8 cellular contexts compared by ENCODE assay signal in genomic region chr3:52197499-52197841, GRCh38. TPM values are rescaled to one million over a fixed set of nuclear protein-coding genes. Genes with fewer than 3 reads are reported as not detected.
DNase-seq lines count a peak whose midpoint lies in the region; ATAC-seq, FAIRE-seq and TF ChIP-seq lines count a peak whose summit lies in the region.

No MANE protein-coding gene starts in this region.

- CTCF ChIA-PET in BJ (lab: Yijun Ruan, JAX) (interaction anchor here (1.0 to 1.9 kb wide), 6 partner anchors 10 to 81 kb away, joined by 3 to 7 read pairs (median 4); partner anchors contain the start of genes POC1A, TWF2 and WDR82), IMR-90 (lab: Yijun Ruan, JAX) (no interaction called here)
- CTCF ChIA-PET in naive thymus-derived CD4-positive, alpha-beta T cell (lab: Charles Lee) = interaction anchor here (1.2 to 1.4 kb wide), 2 partner anchors 23 to 215 kb away, joined by 4 to 5 read pairs; no protein-coding TSS in a partner anchor

- H3K79me1 ChIP-seq in IMR-90 (ENCODE audit: low read depth in 1 of 2, low read length in 2 of 2) = peaks cover 16 to 49% of the 10 kb centered on the region in 2 experiments

- H4K20me1 ChIP-seq in IMR-90 (ENCODE audit: insufficient read depth, low read length) = peaks cover 10% of the 10 kb centered on the region

- peak overlapping the region; percentile 97 for H2AFZ ChIP-seq in IMR-90 (replicated peaks; ENCODE audit: low read length, poor library complexity)

- peak overlapping the region; percentile 37 for H3K9ac ChIP-seq in IMR-90 (ENCODE audit: low read depth, low read length)
- peak overlapping the region; percentile 67 to 95 for H3K9ac ChIP-seq in colonic mucosa (ENCODE audit: low read depth in 2 of 2, low read length in 2 of 2)

- BruUV-seq in IMR-90 (replicated peaks; lab: Mats Ljungman, UMichigan) = no TSS peak

- TF ChIP-seq RAD21 in IMR-90 (IDR thresholded peaks at IDR 0.05; ENCODE audit: low read length) = no peak

- H3K27me3 Mint-ChIP-seq in naive thymus-derived CD4-positive, alpha-beta T cell = peaks cover 0 to 1% (median 0%) of the 10 kb centered on the region in 5 donors

- H3K4me3 ChIP-seq in BJ (ENCODE audit: low read depth, low read length) = peak overlapping the region; percentile 95
- H3K4me3 ChIP-seq in IMR-90 (ENCODE audit: insufficient read depth, low read depth, low read length) = peak overlapping the region; percentile 22
- H3K4me3 ChIP-seq in colonic mucosa = peak overlapping the region; percentile 70
- peak overlapping the region; percentile 80 for H3K4me3 ChIP-seq in naive thymus-derived CD4-positive, alpha-beta T cell (ENCODE audit: low read length)

- peak overlapping the region; percentile 65 for H3K27ac ChIP-seq in IMR-90 (ENCODE audit: insufficient read depth, low read length)
- H3K27ac ChIP-seq in colonic mucosa = peak overlapping the region; percentile 84
- H3K27ac ChIP-seq in naive thymus-derived CD4-positive, alpha-beta T cell (ENCODE audit: low read depth, low read length) = peak overlapping the region; percentile 94

- H3K4ac ChIP-seq in IMR-90 (ENCODE audit: low read depth, low read length) = peak overlapping the region; percentile 98

- H3K36me3 ChIP-seq in BJ (ENCODE audit: control insufficient read depth, insufficient read depth, low read length) (peaks cover 6% of the 10 kb centered on the region), IMR-90 (ENCODE audit: control insufficient read depth, insufficient read depth, low read length) (peaks cover 11% of the 10 kb centered on the region), colonic mucosa (peaks cover 5% of the 10 kb centered on the region)
- H3K36me3 ChIP-seq in naive thymus-derived CD4-positive, alpha-beta T cell (ENCODE audit: control insufficient read depth in 2 of 3, insufficient read depth in 3 of 3, low read length in 3 of 3) = peaks cover 0 to 17% (median 0%) of the 10 kb centered on the region in 3 experiments

- H3K4me1 Mint-ChIP-seq in naive thymus-derived CD4-positive, alpha-beta T cell = peaks cover 30 to 53% (median 48%) of the 10 kb centered on the region in 7 donors

- peak overlapping the region; percentile 85 for H2BK120ac ChIP-seq in IMR-90 (ENCODE audit: low read depth, low read length)

- H3K36me3 Mint-ChIP-seq in naive thymus-derived CD4-positive, alpha-beta T cell = peaks cover 0 to 25% (median 10%) of the 10 kb centered on the region in 5 donors

- H3K4me2 ChIP-seq in IMR-90 (ENCODE audit: low read depth, low read length) = peak overlapping the region; percentile 81

- H2BK20ac ChIP-seq in IMR-90 (ENCODE audit: low read depth, low read length) = peak overlapping the region; percentile 81

- FAIRE-seq in D721Med (lab: Jason Lieb, UNC) = no peak

- H4K8ac ChIP-seq in IMR-90 (ENCODE audit: low read depth in 2 of 2, low read length in 2 of 2) = peak overlapping the region; percentile 84 to 96

- POLR2A ChIA-PET in BJ (lab: Charles Lee) (interaction anchor here (0.6 kb wide), 1 partner anchor 92 kb away, joined by 3 read pairs; no protein-coding TSS in a partner anchor), IMR-90 (lab: Charles Lee; ENCODE audit: unreplicated experiment) (interaction anchor here (0.6 kb wide), 1 partner anchor 1915 kb away, joined by 3 read pairs; no protein-coding TSS in a partner anchor)
- POLR2A ChIA-PET in naive thymus-derived CD4-positive, alpha-beta T cell (lab: Charles Lee) = interaction anchor here (0.7 to 1.7 kb wide), 9 partner anchors 19 to 223 kb away, joined by 3 to 8 read pairs (median 3); partner anchors contain the start of genes ABHD14A, DUSP7 and POC1A

- peak overlapping the region; percentile 96 for H2AK9ac ChIP-seq in IMR-90 (replicated peaks; ENCODE audit: low read depth, low read length, poor library complexity)

- H2AK5ac ChIP-seq in IMR-90 (ENCODE audit: low read depth, low read length) = peak overlapping the region; percentile 93

- peak overlapping the region; percentile 96 for H4K91ac ChIP-seq in IMR-90 (ENCODE audit: insufficient read depth, low read depth, low read length)

- TF ChIP-seq POLR2A in IMR-90 (IDR thresholded peaks at IDR 0.05; ENCODE audit: low read depth, low read length) = no peak

- intact Hi-C loops in IMR-90 (cut with micrococcal nuclease) = loop anchor here (2.0 to 5.0 kb wide), 3 partner anchors 45 to 255 kb away; partner anchors contain the start of genes PARP3, POC1A and RPL29
- intact Hi-C loops in colonic mucosa (cut with DNase I) = no loop called here
- intact Hi-C loops in naive thymus-derived CD4-positive, alpha-beta T cell (cut with micrococcal nuclease) = loop anchor here (5.0 kb wide), 4 partner anchors 140 to 220 kb away; partner anchors contain the start of genes ABHD14A (in 1 of the 2), DUSP7 (in 1 of the 2) and RPL29 (in 1 of the 2)

- peak overlapping the region; percentile 95 for H3K14ac ChIP-seq in IMR-90 (replicated peaks; ENCODE audit: low read depth, low read length)

- peaks cover 32% of the 10 kb centered on the region for H3K9me1 ChIP-seq in IMR-90 (ENCODE audit: insufficient read depth, low read length)

- H3K23ac ChIP-seq in IMR-90 (ENCODE audit: low read depth, low read length) = peak overlapping the region; percentile 78; the same call in 1 of the 2 replicates

- H3K9me3 Mint-ChIP-seq in naive thymus-derived CD4-positive, alpha-beta T cell = no peaks in the 10 kb centered on the region

- H4K5ac ChIP-seq in IMR-90 (ENCODE audit: low read depth, low read length) = peak overlapping the region; percentile 94

- peak overlapping the region; percentile 0; the same call in 1 of the 2 replicates for H3K56ac ChIP-seq in IMR-90 (ENCODE audit: extremely low read depth, insufficient read depth, low read length)

- ATAC-seq in IMR-90 (ENCODE audit: low read depth) (no peak), GM19035 (IDR thresholded peaks at IDR 0.05; ENCODE audit: unreplicated experiment) (no peak), GM18867 (IDR thresholded peaks at IDR 0.05; ENCODE audit: unreplicated experiment) (no peak)
- no peak for ATAC-seq in naive thymus-derived CD4-positive, alpha-beta T cell

- H3K27me3 ChIP-seq in BJ (ENCODE audit: control insufficient read depth, insufficient read depth, low read length) (no peaks in the 10 kb centered on the region), IMR-90 (ENCODE audit: control insufficient read depth, insufficient read depth, low read length) (no peaks in the 10 kb centered on the region), colonic mucosa (no peaks in the 10 kb centered on the region)
- no peaks in the 10 kb centered on the region for H3K27me3 ChIP-seq in naive thymus-derived CD4-positive, alpha-beta T cell (ENCODE audit: control insufficient read depth in 2 of 2, insufficient read depth in 2 of 2, low read length in 2 of 2)

- no peaks in the 10 kb centered on the region for H3K9me3 ChIP-seq in IMR-90 (ENCODE audit: control insufficient read depth, insufficient read depth, low read length)
- no peaks in the 10 kb centered on the region for H3K9me3 ChIP-seq in colonic mucosa
- H3K9me3 ChIP-seq in naive thymus-derived CD4-positive, alpha-beta T cell (ENCODE audit: control insufficient read depth in 2 of 3, low read length in 3 of 3) = no peaks in the 10 kb centered on the region

- DNase-seq in BJ (ENCODE audit: low read depth) (no peak), IMR-90 (no peak), colonic mucosa (no peak), D721Med (ENCODE audit: insufficient read length, low spot score) (no peak), medulla oblongata (ENCODE audit: extremely low spot score) (no peak)
- DNase-seq in naive thymus-derived CD4-positive, alpha-beta T cell = no peak

- H3K18ac ChIP-seq in IMR-90 (ENCODE audit: low read depth, low read length) = peak overlapping the region; percentile 73

- H3K4me1 ChIP-seq in IMR-90 (ENCODE audit: control insufficient read depth, insufficient read depth, low read length) = peaks cover 38% of the 10 kb centered on the region
- peaks cover 19% of the 10 kb centered on the region for H3K4me1 ChIP-seq in colonic mucosa
- H3K4me1 ChIP-seq in naive thymus-derived CD4-positive, alpha-beta T cell (ENCODE audit: control insufficient read depth in 2 of 2, insufficient read depth in 2 of 2, low read length in 2 of 2) = peaks cover 25 to 30% of the 10 kb centered on the region in 2 donors

- dilution Hi-C loops in IMR-90 (cut with HindIII; ENCODE audit: low sequenced_read_pairs, unreplicated experiment) = no loop called here

- H3K4me3 Mint-ChIP-seq in naive thymus-derived CD4-positive, alpha-beta T cell = peak overlapping the region; percentile 85 to 98 (median 96)

- H3K27ac Mint-ChIP-seq in naive thymus-derived CD4-positive, alpha-beta T cell = peak overlapping the region; percentile 72 to 95 (median 93)

- H2BK15ac ChIP-seq in IMR-90 (ENCODE audit: low read depth, low read length) = peak overlapping the region; percentile 29; the same call in 2 of the 3 replicates

- no CpG with 5 or more reads among the region's 10 CpGs for WGBS in IMR-90 (ENCODE audit: extremely low coverage in 2 of 2, insufficient read length in 1 of 2), 2 experiments

- in situ Hi-C loops in IMR-90 (cut with MboI; ENCODE audit: low sequenced_read_pairs) = no loop called here

- peak overlapping the region; percentile 70 for H2BK5ac ChIP-seq in IMR-90 (ENCODE audit: low read depth, low read length, poor library complexity, severe bottlenecking)

- no peak for TF ChIP-seq CTCF in BJ (IDR thresholded peaks at IDR 0.05; ENCODE audit: insufficient read depth, low read depth, low read length)
- TF ChIP-seq CTCF in IMR-90 (conservative IDR thresholded peaks at IDR 0.05; ENCODE audit: low read depth, low read length) = no peak
- TF ChIP-seq CTCF in colonic mucosa (IDR thresholded peaks at IDR 0.05) = no peak
- TF ChIP-seq CTCF in D721Med (IDR thresholded peaks at IDR 0.05; ENCODE audit: insufficient read depth, missing control alignments) = no peak

RNA-seq across cellular contexts. Expression of gene ALAS1, which starts 0.5 kb away (rescaled TPM):
- polyA plus RNA-seq in BJ (2011; rRNA removed) (35.7 and 51.7 TPM in 2 replicates), IMR-90 (2012; rRNA removed) (47.2 and 47.8 TPM in 2 replicates)
- 28.5 and 59.6 TPM in 2 replicates for polyA minus RNA-seq in BJ (2011; rRNA and poly(A)+ RNA removed)
- total RNA-seq in IMR-90 (2012; rRNA removed) (29.7 and 32.8 TPM in 2 replicates), colonic mucosa (100 to 1,000 TPM in 1 of 2 donors, 10 to 100 TPM in 1; 90.6 to 103 TPM)
- polyA plus RNA-seq in IMR-90 (2012; cell fraction: cytosol; rRNA removed) = 34.1 and 38.0 TPM in 2 replicates
- 38.1 and 45.9 TPM in 2 replicates for polyA plus RNA-seq in IMR-90 (2012; cell fraction: nucleus; rRNA removed; ENCODE audit: low replicate concordance)
- total RNA-seq in naive thymus-derived CD4-positive, alpha-beta T cell = 10 to 100 TPM; 12.6 to 74.3 (median 27.4) TPM
- 10 to 100 TPM; 18.7 to 37.6 TPM for polyA plus RNA-seq in naive thymus-derived CD4-positive, alpha-beta T cell

RNA-seq across cellular contexts. Expression of gene TLR9, which starts 28.0 kb away (rescaled TPM):
- 0.07 TPM in 1 of 2 replicates, not detected in the other for polyA plus RNA-seq in BJ (2011; rRNA removed)
- 0.14 TPM in 1 of 2 replicates, not detected in the other for polyA minus RNA-seq in BJ (2011; rRNA and poly(A)+ RNA removed)
- not detected in 2 replicates for total RNA-seq in IMR-90 (2012; rRNA removed)
- 0.03 TPM in 1 of 2 replicates, not detected in the other for polyA plus RNA-seq in IMR-90 (2012; rRNA removed)
- 0.01 TPM in 1 of 2 replicates, not detected in the other for polyA plus RNA-seq in IMR-90 (2012; cell fraction: cytosol; rRNA removed)
- 0.15 TPM in 2 replicates for polyA plus RNA-seq in IMR-90 (2012; cell fraction: nucleus; rRNA removed; ENCODE audit: low replicate concordance)
- under 1 TPM; 0.25 to 0.27 TPM for total RNA-seq in colonic mucosa
- total RNA-seq in naive thymus-derived CD4-positive, alpha-beta T cell = 1 to 10 TPM in 3 of 5 experiments, under 1 TPM in 2; 0.27 to 2.5 (median 1.6) TPM
- polyA plus RNA-seq in naive thymus-derived CD4-positive, alpha-beta T cell = under 1 TPM in 1 of 2 donors, not detected in 1; 0.16 TPM

RNA-seq across cellular contexts. Expression of gene TWF2, which starts 41.5 kb away (rescaled TPM):
- polyA plus RNA-seq in BJ (2011; rRNA removed) (109 and 205 TPM in 2 replicates), IMR-90 (2012; rRNA removed) (145 and 158 TPM in 2 replicates)
- 61.2 and 85.8 TPM in 2 replicates for polyA minus RNA-seq in BJ (2011; rRNA and poly(A)+ RNA removed)
- total RNA-seq in IMR-90 (2012; rRNA removed) (105 and 111 TPM in 2 replicates), colonic mucosa (10 to 100 TPM; 44.2 to 45.0 TPM)
- 165 and 194 TPM in 2 replicates for polyA plus RNA-seq in IMR-90 (2012; cell fraction: cytosol; rRNA removed)
- 62.0 and 123 TPM in 2 replicates for polyA plus RNA-seq in IMR-90 (2012; cell fraction: nucleus; rRNA removed; ENCODE audit: low replicate concordance)
- total RNA-seq in naive thymus-derived CD4-positive, alpha-beta T cell = 100 to 1,000 TPM in 1 of 5 experiments, 10 to 100 TPM in 4; 38.7 to 110 (median 63.7) TPM
- 100 to 1,000 TPM; 104 to 147 TPM for polyA plus RNA-seq in naive thymus-derived CD4-positive, alpha-beta T cell

RNA-seq across cellular contexts. Expression of gene POC1A, which starts 43.2 kb away (rescaled TPM):
- polyA plus RNA-seq in BJ (2011; rRNA removed) (9.3 and 18.4 TPM in 2 replicates), IMR-90 (2012; rRNA removed) (11.5 TPM in 2 replicates)
- 14.9 and 18.3 TPM in 2 replicates for polyA minus RNA-seq in BJ (2011; rRNA and poly(A)+ RNA removed)
- total RNA-seq in IMR-90 (2012; rRNA removed) (8.3 and 10.6 TPM in 2 replicates), colonic mucosa (10 to 100 TPM in 1 of 2 donors, 1 to 10 TPM in 1; 7.6 to 33.7 TPM)
- polyA plus RNA-seq in IMR-90 (2012; cell fraction: cytosol; rRNA removed) = 9.0 and 9.3 TPM in 2 replicates
- 5.2 and 10.5 TPM in 2 replicates for polyA plus RNA-seq in IMR-90 (2012; cell fraction: nucleus; rRNA removed; ENCODE audit: low replicate concordance)
- total RNA-seq in naive thymus-derived CD4-positive, alpha-beta T cell = 10 to 100 TPM in 1 of 5 experiments, 1 to 10 TPM in 2, under 1 TPM in 2; 0.58 to 19.7 (median 1.2) TPM
- 1 to 10 TPM; 1.8 to 2.5 TPM for polyA plus RNA-seq in naive thymus-derived CD4-positive, alpha-beta T cell

RNA-seq across cellular contexts. Expression of gene PPM1M, which starts 48.1 kb away (rescaled TPM):
- polyA plus RNA-seq in BJ (2011; rRNA removed) (38.5 and 52.2 TPM in 2 replicates), IMR-90 (2012; rRNA removed) (15.4 and 18.1 TPM in 2 replicates)
- polyA minus RNA-seq in BJ (2011; rRNA and poly(A)+ RNA removed) = 23.4 and 43.6 TPM in 2 replicates
- total RNA-seq in IMR-90 (2012; rRNA removed) (12.2 and 13.1 TPM in 2 replicates), colonic mucosa (1 to 10 TPM; 5.4 to 8.1 TPM)
- 12.1 and 14.9 TPM in 2 replicates for polyA plus RNA-seq in IMR-90 (2012; cell fraction: cytosol; rRNA removed)
- 51.7 and 53.1 TPM in 2 replicates for polyA plus RNA-seq in IMR-90 (2012; cell fraction: nucleus; rRNA removed; ENCODE audit: low replicate concordance)
- total RNA-seq in naive thymus-derived CD4-positive, alpha-beta T cell = 10 to 100 TPM; 55.8 to 81.0 (median 74.5) TPM
- 100 to 1,000 TPM in 1 of 2 donors, 10 to 100 TPM in 1; 68.8 to 135 TPM for polyA plus RNA-seq in naive thymus-derived CD4-positive, alpha-beta T cell

Comparison
In these comparisons a context has a peak if more than half of its experiments do, and no peak if none do; other contexts are left out.
1. H3K4me3 ChIP-seq: peak in every context shown above with its lines; median percentile 95 in BJ; 80 in naive thymus-derived CD4-positive, alpha-beta T cell; 70 in colonic mucosa; 22 in IMR-90.